In genomic region chr3:186614597-186615483, GRCh38 we compare ENCODE assay signal across 8 cellular contexts. TPM values are rescaled to one million over a fixed set of nuclear protein-coding genes. Genes with fewer than 3 reads are reported as not detected.
A peak's percentile ranks its signal among the peaks of the same experiment; 100 is the strongest.
DNase-seq lines count a peak whose midpoint lies in the region; TF ChIP-seq lines count a peak whose summit lies in the region.

No MANE protein-coding gene starts in this region.

- peaks cover 37% of the 10 kb centered on the region for H3K27me3 ChIP-seq in endodermal cell (ENCODE audit: control insufficient read depth, insufficient read depth, low read length, poor library complexity, severe bottlenecking)

- no peaks in the 10 kb centered on the region for H3K4me1 ChIP-seq in endodermal cell (ENCODE audit: control insufficient read depth, insufficient read depth, low read length)

- H3K27me3 Mint-ChIP-seq in endodermal cell (ENCODE audit: insufficient read depth): peaks cover 64% of the 10 kb centered on the region

- H3K9me3 Mint-ChIP-seq in endodermal cell: no peaks in the 10 kb centered on the region

- H3K4me3 Mint-ChIP-seq in endodermal cell: no peak overlapping the region

- no peak overlapping the region for H3K27ac ChIP-seq in endodermal cell (ENCODE audit: low read depth, low read length)

- DNase-seq in NCI-H510A treated with DMSO at 0.1 percent for 48 hours (lab: John Stamatoyannopoulos, UW): peak; percentile 86
- no peak for DNase-seq in NCI-H510A (lab: John Stamatoyannopoulos, UW)
- DNase-seq in HPDE6-E6E7 (ENCODE audit: extremely low spot score): peak; percentile 73
- peak; percentile 45 to 76 for DNase-seq in NOMO-1 (lab: John Stamatoyannopoulos, UW; ENCODE audit: unreplicated experiment in 2 of 2)
- peak; percentile 88 for DNase-seq in activated CD8-positive, alpha-beta memory T cell treated with anti-CD3 and anti-CD28 coated beads for 24 hours
- peak; percentile 93 for DNase-seq in endodermal cell
- peak; percentile 80 for DNase-seq in midbrain (lab: John Stamatoyannopoulos, UW)
- DNase-seq in stimulated activated CD8-positive, alpha-beta memory T cell treated with anti-CD3 and anti-CD28 coated beads, Interleukin-4, amount 100 ng/mL, for 4 hours (ENCODE audit: low read depth in 2 of 2, low spot score in 1 of 2): peak; percentile 32 to 60

- H3K36me3 Mint-ChIP-seq in endodermal cell (ENCODE audit: low read depth): no peaks in the 10 kb centered on the region

- peaks cover 8% of the 10 kb centered on the region for H3K4me1 Mint-ChIP-seq in endodermal cell

- peak; percentile 98 for TF ChIP-seq CTCF in endodermal cell (conservative IDR thresholded peaks at IDR 0.05)

- H3K4me3 ChIP-seq in endodermal cell (ENCODE audit: low read length): no peak overlapping the region

- H3K9me3 ChIP-seq in endodermal cell (ENCODE audit: control insufficient read depth, low read length): no peaks in the 10 kb centered on the region

- no peaks in the 10 kb centered on the region for H3K36me3 ChIP-seq in endodermal cell (ENCODE audit: control insufficient read depth, insufficient read depth, low read length)

- H3K27ac Mint-ChIP-seq in endodermal cell: no peak overlapping the region

- no peak overlapping the region for H3K9ac ChIP-seq in endodermal cell (ENCODE audit: extremely low read depth, low read length, poor library complexity, severe bottlenecking)

- 48 to 51% methylated on average over 14 to 16 of the region's 16 CpGs for WGBS in endodermal cell (ENCODE audit: insufficient coverage in 1 of 2, insufficient read length in 1 of 2), 2 experiments

RNA-seq across cellular contexts. Expression of gene AHSG, which starts 2.0 kb away (rescaled TPM):
- not detected for total RNA-seq in endodermal cell
- polyA plus RNA-seq in endodermal cell (2013, experiment 1 of 2): 0.25 TPM
- polyA plus RNA-seq in endodermal cell (2013, experiment 2 of 2): 0.33 TPM

RNA-seq across cellular contexts. Expression of gene FETUB, which starts 25.4 kb away (rescaled TPM):
- total RNA-seq in endodermal cell: not detected
- not detected for polyA plus RNA-seq in endodermal cell (2013, experiment 1 of 2)
- polyA plus RNA-seq in endodermal cell (2013, experiment 2 of 2): not detected

RNA-seq across cellular contexts. Expression of gene DNAJB11, which starts 44.3 kb away (rescaled TPM):
- total RNA-seq in endodermal cell: 10 to 100 TPM; 59.8 to 81.5 TPM
- 76.4 TPM for polyA plus RNA-seq in endodermal cell (2013, experiment 1 of 2)
- polyA plus RNA-seq in endodermal cell (2013, experiment 2 of 2): 68.8 TPM

RNA-seq across cellular contexts. Expression of gene TBCCD1, which starts 47.7 kb away (rescaled TPM):
- total RNA-seq in endodermal cell: 10 to 100 TPM; 11.9 to 14.0 TPM
- 18.8 TPM for polyA plus RNA-seq in endodermal cell (2013, experiment 1 of 2)
- polyA plus RNA-seq in endodermal cell (2013, experiment 2 of 2): 20.2 TPM

RNA-seq across cellular contexts. Expression of gene HRG, which starts 51.0 kb away (rescaled TPM):
- not detected for total RNA-seq in endodermal cell
- polyA plus RNA-seq in endodermal cell (2013, experiment 1 of 2): not detected
- polyA plus RNA-seq in endodermal cell (2013, experiment 2 of 2): not detected
